ENCODE assay signal across 1 cellular context in the genomic region with DNA sequence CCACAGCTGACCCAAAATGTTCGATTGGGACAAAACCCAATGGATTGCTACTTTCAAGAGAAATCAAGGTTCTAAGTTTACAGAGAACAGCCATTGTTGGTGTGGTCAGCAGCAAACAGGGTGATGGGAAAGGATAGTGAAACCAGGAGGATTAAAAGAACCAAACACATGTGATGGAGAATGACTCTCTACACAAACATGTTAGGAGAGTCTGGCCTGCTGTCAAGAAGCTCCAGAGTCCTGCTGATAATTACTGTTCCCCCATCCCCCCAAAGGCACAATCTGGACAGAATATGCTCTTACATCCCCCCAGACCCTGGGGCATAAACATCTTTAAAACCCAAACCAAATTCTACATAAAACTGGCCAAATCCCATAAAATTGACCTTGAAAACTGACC.
TF ChIP-seq lines count a peak whose summit lies in the region.

No MANE protein-coding gene starts in this region.

TF ChIP-seq in IMR-90, 13 proteins besides CTCF, POLR2A, EP300 and RAD21:
- TF ChIP-seq MXI1 (IDR thresholded peaks at IDR 0.05; ENCODE audit: borderline replicate concordance, low read depth, low read length): no peak
- TF ChIP-seq, protein P1, sequence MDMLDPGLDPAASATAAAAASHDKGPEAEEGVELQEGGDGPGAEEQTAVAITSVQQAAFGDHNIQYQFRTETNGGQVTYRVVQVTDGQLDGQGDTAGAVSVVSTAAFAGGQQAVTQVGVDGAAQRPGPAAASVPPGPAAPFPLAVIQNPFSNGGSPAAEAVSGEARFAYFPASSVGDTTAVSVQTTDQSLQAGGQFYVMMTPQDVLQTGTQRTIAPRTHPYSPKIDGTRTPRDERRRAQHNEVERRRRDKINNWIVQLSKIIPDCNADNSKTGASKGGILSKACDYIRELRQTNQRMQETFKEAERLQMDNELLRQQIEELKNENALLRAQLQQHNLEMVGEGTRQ (IDR thresholded peaks at IDR 0.05; ENCODE audit: low read depth, low read length): no peak
- TF ChIP-seq RCOR1 (IDR thresholded peaks at IDR 0.05; ENCODE audit: insufficient replicate concordance, low read length): no peak
- TF ChIP-seq MAFK (IDR thresholded peaks at IDR 0.05; ENCODE audit: low read depth, low read length): no peak
- TF ChIP-seq BHLHE40 (IDR thresholded peaks at IDR 0.05; ENCODE audit: low read depth, low read length): no peak
- no peak for TF ChIP-seq MAZ (IDR thresholded peaks at IDR 0.05; ENCODE audit: borderline replicate concordance, low read depth, low read length)
- TF ChIP-seq, protein P2, sequence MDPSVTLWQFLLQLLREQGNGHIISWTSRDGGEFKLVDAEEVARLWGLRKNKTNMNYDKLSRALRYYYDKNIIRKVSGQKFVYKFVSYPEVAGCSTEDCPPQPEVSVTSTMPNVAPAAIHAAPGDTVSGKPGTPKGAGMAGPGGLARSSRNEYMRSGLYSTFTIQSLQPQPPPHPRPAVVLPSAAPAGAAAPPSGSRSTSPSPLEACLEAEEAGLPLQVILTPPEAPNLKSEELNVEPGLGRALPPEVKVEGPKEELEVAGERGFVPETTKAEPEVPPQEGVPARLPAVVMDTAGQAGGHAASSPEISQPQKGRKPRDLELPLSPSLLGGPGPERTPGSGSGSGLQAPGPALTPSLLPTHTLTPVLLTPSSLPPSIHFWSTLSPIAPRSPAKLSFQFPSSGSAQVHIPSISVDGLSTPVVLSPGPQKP (IDR thresholded peaks at IDR 0.05; ENCODE audit: borderline replicate concordance, low read depth, low read length): no peak
- no peak for TF ChIP-seq NFE2L2 (IDR thresholded peaks at IDR 0.05; ENCODE audit: low read depth, low read length)
- no peak for TF ChIP-seq FOS (IDR thresholded peaks at IDR 0.05; ENCODE audit: low read depth, low read length)
- TF ChIP-seq RFX5 (IDR thresholded peaks at IDR 0.05; ENCODE audit: low read depth, low read length): no peak
- TF ChIP-seq SMC3 (IDR thresholded peaks at IDR 0.05; ENCODE audit: low read depth, low read length): no peak
